Comparison of ENCODE assay signal across 22 cellular contexts in the genomic region with DNA sequence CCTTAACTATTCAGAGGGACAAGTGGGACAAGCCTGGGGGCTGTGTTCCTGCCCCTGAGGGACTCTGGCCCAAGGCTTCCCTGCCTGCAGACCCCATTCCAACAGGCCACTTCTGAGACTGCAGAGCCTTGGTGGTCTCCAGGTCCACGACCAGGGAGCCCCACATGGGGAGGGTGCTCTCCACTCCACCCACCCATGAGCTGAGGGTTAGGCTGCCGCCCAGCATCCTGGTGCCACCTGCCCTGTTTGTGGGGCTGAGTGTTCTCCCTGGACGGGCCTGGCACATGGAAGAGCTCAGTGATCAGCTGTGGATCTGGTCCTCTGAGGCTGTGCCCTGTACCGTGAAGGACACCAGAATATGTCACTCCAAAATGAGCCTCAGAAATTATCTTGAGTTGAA. TPM values are rescaled to one million over a fixed set of nuclear protein-coding genes. Genes with fewer than 3 reads are reported as not detected.
DNase-seq lines count a peak whose midpoint lies in the region; TF ChIP-seq lines count a peak whose summit lies in the region.
"Had no signal": no experiment of that assay in that cellular context is flagged by ENCODE, and none has a peak within 500 bp of the region (broad histone marks: within the 10 kb centered on the region; RNA-seq: fewer than 3 reads in every experiment).

No MANE protein-coding gene starts in this region.

- H4K20me1 ChIP-seq in osteoblast (ENCODE audit: insufficient read depth, low read length): no peaks in the 10 kb centered on the region
- H4K20me1 ChIP-seq: BLaER1 treated with 17β-estradiol and CSF1 and Interleukin-3, amounts not matched to agents 10 nM and 100 nM had no signal

- H3K9me3 ChIP-seq in esophagus muscularis mucosa (no peaks in the 10 kb centered on the region), osteoblast (ENCODE audit: low read depth, low read length) (no peaks in the 10 kb centered on the region)
- H3K9me3 ChIP-seq: BE2C, HAP-1 had no signal

- H3K4me1 Mint-ChIP-seq in type B pancreatic cell (ENCODE audit: unreplicated experiment): peaks cover 7% of the 10 kb centered on the region

- H3K79me2 ChIP-seq in osteoblast (ENCODE audit: insufficient read depth, low read length): no peaks in the 10 kb centered on the region

- no peaks in the 10 kb centered on the region for H3K9me3 Mint-ChIP-seq in type B pancreatic cell
- H3K9me3 Mint-ChIP-seq: CD4-positive, alpha-beta T cell; CD8-positive, alpha-beta memory T cell; HFFc6 had no signal

- H3K27ac Mint-ChIP-seq in type B pancreatic cell: no peak overlapping the region
- H3K27ac Mint-ChIP-seq: CD4-positive, alpha-beta T cell; HFFc6 had no signal

- intact Hi-C loops in esophagus muscularis mucosa (cut with DNase I): no loop called here

- DNase-seq in activated CD8-positive, alpha-beta memory T cell treated with anti-CD3 and anti-CD28 coated beads for 24 hours: peak; percentile 21
- no peak for DNase-seq in activated CD8-positive, alpha-beta memory T cell treated with anti-CD3 and anti-CD28 coated beads, Interleukin-2, amount 50 U/mL, for 4 hours
- DNase-seq in esophagus muscularis mucosa (ENCODE audit: extremely low spot score): peak; percentile 68
- peak; percentile 75 for DNase-seq in osteoblast (ENCODE audit: insufficient read length, low spot score, missing footprints)
- DNase-seq in type B pancreatic cell (ENCODE audit: extremely low spot score, unreplicated experiment): peak; percentile 51
- DNase-seq in dermis blood vessel endothelial cell: no peak
- no peak for DNase-seq in AG08395 (ENCODE audit: low spot score)
- DNase-seq in kidney tubule cell (ENCODE audit: low spot score): no peak
- DNase-seq: AML-193; BE2C; CD4-positive, alpha-beta T cell; CD8-positive, alpha-beta memory T cell; DMS 273 treated with DMSO at 0.1 percent for 48 hours; DMS79; EL; GDM1; GOT3; HFFc6 had no signal

- H3K4me3 Mint-ChIP-seq in type B pancreatic cell: no peak overlapping the region
- H3K4me3 Mint-ChIP-seq: CD4-positive, alpha-beta T cell; CD8-positive, alpha-beta memory T cell; HFFc6 had no signal

- H3K36me3 ChIP-seq in esophagus muscularis mucosa (no peaks in the 10 kb centered on the region), osteoblast (ENCODE audit: insufficient read depth, low read length) (no peaks in the 10 kb centered on the region)
- H3K36me3 ChIP-seq: BE2C, HAP-1 had no signal

- TF ChIP-seq EP300 in esophagus muscularis mucosa (IDR thresholded peaks at IDR 0.05): no peak

- no peak overlapping the region for H3K27ac ChIP-seq in esophagus muscularis mucosa (replicated peaks in 1 of 4)
- H3K27ac ChIP-seq in osteoblast (ENCODE audit: low read depth, low read length): no peak overlapping the region
- H3K27ac ChIP-seq: 22Rv1; BLaER1 treated with 17β-estradiol and CSF1 and Interleukin-3, amounts not matched to agents 10 nM and 100 nM had no signal

- WGBS in esophagus muscularis mucosa: 79% methylated on average over 4 of the region's 4 CpGs

- no peaks in the 10 kb centered on the region for H3K36me3 Mint-ChIP-seq in type B pancreatic cell
- H3K36me3 Mint-ChIP-seq: CD8-positive, alpha-beta memory T cell had no signal

- TF ChIP-seq CTCF in esophagus muscularis mucosa (IDR thresholded peaks at IDR 0.05) (no peak), osteoblast (IDR thresholded peaks at IDR 0.05; ENCODE audit: extremely low read depth, low read depth, low read length) (no peak), type B pancreatic cell (conservative IDR thresholded peaks at IDR 0.05) (no peak)

- no peak overlapping the region for H2AFZ ChIP-seq in osteoblast (ENCODE audit: low read length)

- no peak for TF ChIP-seq POLR2A in esophagus muscularis mucosa (IDR thresholded peaks at IDR 0.05; ENCODE audit: low read depth)

- H3K4me1 ChIP-seq in esophagus muscularis mucosa: peaks cover 0 to 13% (median 12%) of the 10 kb centered on the region in 4 donors
- H3K4me1 ChIP-seq in osteoblast (ENCODE audit: insufficient read depth, low read length): no peaks in the 10 kb centered on the region
- H3K4me1 ChIP-seq: BE2C had no signal

- no peak overlapping the region for H3K4me2 ChIP-seq in osteoblast (ENCODE audit: insufficient read depth, low read length)
- H3K4me2 ChIP-seq: BLaER1 treated with 17β-estradiol and CSF1 and Interleukin-3, amounts not matched to agents 10 nM and 100 nM had no signal

- H3K4me3 ChIP-seq in esophagus muscularis mucosa: no peak overlapping the region
- H3K4me3 ChIP-seq in osteoblast (ENCODE audit: insufficient read depth, low read length): no peak overlapping the region
- H3K4me3 ChIP-seq: BLaER1 treated with 17β-estradiol and CSF1 and Interleukin-3, amounts not matched to agents 10 nM and 100 nM; GM12878; HAP-1 had no signal

- H3K27me3 Mint-ChIP-seq in type B pancreatic cell: peaks cover 58% of the 10 kb centered on the region

- H3K27me3 ChIP-seq in esophagus muscularis mucosa (peaks cover 0 to 77% (median 15%) of the 10 kb centered on the region in 4 donors), osteoblast (ENCODE audit: insufficient read depth, low read length) (peaks cover 45% of the 10 kb centered on the region)

RNA-seq across cellular contexts. Expression of a gene that starts 2.5 kb away (rescaled TPM):
- total RNA-seq in esophagus muscularis mucosa (1 to 10 TPM in 2 of 4 donors, under 1 TPM in 2; 0.33 to 3.8 (median 1.2) TPM), osteoblast (not detected in 2 replicates), type B pancreatic cell (ENCODE audit: low replicate concordance) (3.7 and 5.6 TPM in 2 replicates), dermis blood vessel endothelial cell (under 0.01 and 0.51 TPM in 2 replicates)
- total RNA-seq: CD8-positive, alpha-beta memory T cell; GM12878; HFFc6 had no signal

RNA-seq across cellular contexts. Expression of a gene that starts 58.5 kb away (rescaled TPM):
- total RNA-seq in esophagus muscularis mucosa: 10 to 100 TPM; 15.0 to 36.2 (median 27.5) TPM
- total RNA-seq in osteoblast: 5.9 and 7.6 TPM in 2 replicates
- total RNA-seq in type B pancreatic cell (ENCODE audit: low replicate concordance): 24.9 and 26.5 TPM in 2 replicates
- 13.0 and 15.0 TPM in 2 replicates for total RNA-seq in dermis blood vessel endothelial cell

Comparison
In these comparisons a context has a peak if more than half of its experiments do, and no peak if none do; other contexts are left out.
1. DNase-seq: peak in activated CD8-positive, alpha-beta memory T cell treated with anti-CD3 and anti-CD28 coated beads for 24 hours (single experiment), esophagus muscularis mucosa (single experiment), osteoblast (single experiment) and type B pancreatic cell (single experiment); none in activated CD8-positive, alpha-beta memory T cell treated with anti-CD3 and anti-CD28 coated beads, Interleukin-2, amount 50 U/mL, for 4 hours (single experiment), dermis blood vessel endothelial cell (single experiment), AG08395 (single experiment) and kidney tubule cell (single experiment).